Comparison of ENCODE assay signal across 31 cellular contexts in genomic region chr6:1110935-1111334, GRCh38.
A peak's percentile ranks its signal among the peaks of the same experiment; 100 is the strongest.
DNase-seq lines count a peak whose midpoint lies in the region; ATAC-seq, FAIRE-seq and TF ChIP-seq lines count a peak whose summit lies in the region.
"Had no signal": no experiment of that assay in that cellular context is flagged by ENCODE, and none has a peak within 500 bp of the region (broad histone marks: within the 10 kb centered on the region; RNA-seq: fewer than 3 reads in every experiment).

No MANE protein-coding gene starts in this region.

- FAIRE-seq in bronchial epithelial cell (lab: Jason Lieb, UNC): peak; percentile 83
- FAIRE-seq: endometrium, H1, HTR-8/SVneo had no signal

- TF ChIP-seq CTCF in bronchial epithelial cell (IDR thresholded peaks at IDR 0.05; ENCODE audit: insufficient read depth, low read length, severe bottlenecking) (no peak), left lung (IDR thresholded peaks at IDR 0.05) (no peak), type B pancreatic cell (conservative IDR thresholded peaks at IDR 0.05) (no peak)

- peaks cover 4% of the 10 kb centered on the region for H3K4me1 Mint-ChIP-seq in type B pancreatic cell (ENCODE audit: unreplicated experiment)
- H3K4me1 Mint-ChIP-seq: activated CD4-positive, alpha-beta memory T cell treated with anti-CD3 and anti-CD28 coated beads, Interleukin-2, amount 10 ng/mL, durations not matched to agents 7 days and 5 days; activated naive CD4-positive, alpha-beta T cell treated with anti-CD3 and anti-CD28 coated beads, Interleukin-2, amount 10 ng/mL, durations not matched to agents 7 days and 5 days; activated T-helper 17 cell treated with anti-CD3 and anti-CD28 coated beads, Interleukin-2, amount 50 U/mL, for 72 hours; immature natural killer cell; T-helper 17 cell had no signal

- H3K27me3 ChIP-seq in bronchial epithelial cell (ENCODE audit: control insufficient read depth, insufficient read depth, low read length) (no peaks in the 10 kb centered on the region), left lung (no peaks in the 10 kb centered on the region)
- H3K27me3 ChIP-seq: adrenal gland, sigmoid colon, upper lobe of left lung had no signal

- H3K27ac ChIP-seq in left lung: peak overlapping the region; percentile 23 to 39
- H3K27ac ChIP-seq: adrenal gland, sigmoid colon had no signal

- H3K4me1 ChIP-seq in left lung: no peaks in the 10 kb centered on the region
- H3K4me1 ChIP-seq: adrenal gland, sigmoid colon, upper lobe of left lung had no signal

- no peaks in the 10 kb centered on the region for H3K9me3 ChIP-seq in left lung
- H3K9me3 ChIP-seq: adrenal gland, sigmoid colon, upper lobe of left lung had no signal

- DNase-seq in NCI-H69 (lab: John Stamatoyannopoulos, UW) (peak; percentile 17), bronchial epithelial cell (ENCODE audit: low read depth) (peak; percentile 70), left lung (no peak), type B pancreatic cell (ENCODE audit: extremely low spot score, unreplicated experiment) (no peak), KG1 (lab: John Stamatoyannopoulos, UW) (no peak), NCI-H82 treated with DMSO at 0.1 percent for 48 hours (lab: John Stamatoyannopoulos, UW; ENCODE audit: unreplicated experiment) (no peak)
- DNase-seq: activated CD4-positive, alpha-beta memory T cell treated with anti-CD3 and anti-CD28 coated beads, Interleukin-2, amount 10 ng/mL, durations not matched to agents 7 days and 5 days; activated CD4-positive, CD25-positive, alpha-beta regulatory T cell treated with anti-CD3 and anti-CD28 coated beads, Interleukin-2, amount 50 U/mL, for 72 hours; activated naive CD4-positive, alpha-beta T cell treated with anti-CD3 and anti-CD28 coated beads, Interleukin-2, amount 10 ng/mL, durations not matched to agents 7 days and 5 days; adrenal gland; C1 segment of cervical spinal cord; DMS53; GDM1; immature natural killer cell; MM.1S; NCI-H1105 treated with DMSO at 0.1 percent for 48 hours; NCI-H187 treated with DMSO at 0.1 percent for 48 hours; NCI-H2171 treated with DMSO at 0.1 percent for 48 hours; NCI-H510A; Right ventricle myocardium superior; sigmoid colon; stimulated activated CD4-positive, alpha-beta T cell treated with anti-CD3 and anti-CD28 coated beads, Interleukin-4, amount 100 ng/mL, for 24 hours; T-helper 17 cell; upper lobe of left lung had no signal

- H3K36me3 ChIP-seq in bronchial epithelial cell (ENCODE audit: control insufficient read depth, insufficient read depth, low read length) (no peaks in the 10 kb centered on the region), left lung (no peaks in the 10 kb centered on the region)
- H3K36me3 ChIP-seq: adrenal gland, sigmoid colon, upper lobe of left lung had no signal

- ATAC-seq in left lung (peak; percentile 78), GM18909 (IDR thresholded peaks at IDR 0.05; ENCODE audit: poor library complexity, unreplicated experiment) (no peak), GM19463 (IDR thresholded peaks at IDR 0.05; ENCODE audit: unreplicated experiment) (no peak)
- ATAC-seq: activated T-helper 17 cell treated with anti-CD3 and anti-CD28 coated beads, Interleukin-2, amount 50 U/mL, for 72 hours; SK-N-SH treated with all-trans-retinoic acid at 6 μM for 48 hours; T-helper 17 cell had no signal

- peak overlapping the region; percentile 74 for H3K4me3 Mint-ChIP-seq in type B pancreatic cell
- H3K4me3 Mint-ChIP-seq: activated CD4-positive, alpha-beta memory T cell treated with anti-CD3 and anti-CD28 coated beads, Interleukin-2, amount 10 ng/mL, durations not matched to agents 7 days and 5 days; activated naive CD4-positive, alpha-beta T cell treated with anti-CD3 and anti-CD28 coated beads, Interleukin-2, amount 10 ng/mL, durations not matched to agents 7 days and 5 days; activated T-helper 17 cell treated with anti-CD3 and anti-CD28 coated beads, Interleukin-2, amount 50 U/mL, for 72 hours; immature natural killer cell; T-helper 17 cell had no signal

- no peaks in the 10 kb centered on the region for H3K36me3 Mint-ChIP-seq in type B pancreatic cell
- H3K36me3 Mint-ChIP-seq: activated naive CD4-positive, alpha-beta T cell treated with anti-CD3 and anti-CD28 coated beads, Interleukin-2, amount 10 ng/mL, durations not matched to agents 7 days and 5 days; immature natural killer cell had no signal

- H3K27me3 Mint-ChIP-seq in type B pancreatic cell: peaks cover 3% of the 10 kb centered on the region
- H3K27me3 Mint-ChIP-seq: activated CD4-positive, alpha-beta memory T cell treated with anti-CD3 and anti-CD28 coated beads, Interleukin-2, amount 10 ng/mL, durations not matched to agents 7 days and 5 days had no signal

- H3K27ac Mint-ChIP-seq in type B pancreatic cell: peak overlapping the region; percentile 99
- H3K27ac Mint-ChIP-seq: activated CD4-positive, alpha-beta memory T cell treated with anti-CD3 and anti-CD28 coated beads, Interleukin-2, amount 10 ng/mL, durations not matched to agents 7 days and 5 days; activated naive CD4-positive, alpha-beta T cell treated with anti-CD3 and anti-CD28 coated beads, Interleukin-2, amount 10 ng/mL, durations not matched to agents 7 days and 5 days; activated T-helper 17 cell treated with anti-CD3 and anti-CD28 coated beads, Interleukin-2, amount 50 U/mL, for 72 hours; immature natural killer cell; T-helper 17 cell had no signal

- intact Hi-C loops in left lung (cut with DNase I): no loop called here

- no peaks in the 10 kb centered on the region for H3K9me3 Mint-ChIP-seq in type B pancreatic cell
- H3K9me3 Mint-ChIP-seq: activated CD4-positive, alpha-beta memory T cell treated with anti-CD3 and anti-CD28 coated beads, Interleukin-2, amount 10 ng/mL, durations not matched to agents 7 days and 5 days; activated naive CD4-positive, alpha-beta T cell treated with anti-CD3 and anti-CD28 coated beads, Interleukin-2, amount 10 ng/mL, durations not matched to agents 7 days and 5 days; activated T-helper 17 cell treated with anti-CD3 and anti-CD28 coated beads, Interleukin-2, amount 50 U/mL, for 72 hours; immature natural killer cell had no signal

- H3K4me3 ChIP-seq in bronchial epithelial cell (ENCODE audit: low read depth, low read length) (no peak overlapping the region), left lung (no peak overlapping the region)
- H3K4me3 ChIP-seq: adrenal gland, sigmoid colon had no signal

Comparison
In these comparisons a context has a peak if more than half of its experiments do, and no peak if none do; other contexts are left out.
1. DNase-seq: peak in NCI-H69 (single experiment) and bronchial epithelial cell (single experiment); none in left lung (0 of 2), type B pancreatic cell (single experiment), KG1 (single experiment) and NCI-H82 treated with DMSO at 0.1 percent for 48 hours (single experiment).